ENCODE assay signal across 8 cellular contexts in the genomic region with DNA sequence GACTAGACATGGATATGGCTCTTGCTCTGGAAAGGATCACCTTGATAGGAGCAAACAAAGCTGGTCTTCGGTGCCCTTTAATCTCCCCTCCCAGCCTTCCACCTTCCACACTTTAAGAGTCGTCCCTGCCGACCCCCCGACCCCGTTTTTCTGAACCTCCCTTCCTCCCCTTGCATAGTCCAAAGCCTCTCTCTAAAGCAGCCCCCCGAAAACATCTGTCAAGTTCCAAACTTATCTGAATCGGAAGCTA. TPM values are rescaled to one million over a fixed set of nuclear protein-coding genes. Genes with fewer than 3 reads are reported as not detected.
DNase-seq lines count a peak whose midpoint lies in the region; ATAC-seq and TF ChIP-seq lines count a peak whose summit lies in the region.

No MANE protein-coding gene starts in this region.

- H3K4me1 ChIP-seq in ascending aorta (peaks cover 8 to 14% of the 10 kb centered on the region in 2 donors), transverse colon (peaks cover 8 to 18% (median 14%) of the 10 kb centered on the region in 4 donors)

- no peak for ATAC-seq in activated T-cell treated with anti-CD3 and anti-CD28 coated beads, Interleukin-2, amount 50 U/mL, for 72 hours (replicated peaks in 1 of 2)
- peak; percentile 6 for ATAC-seq in left lobe of liver
- ATAC-seq in GM21737 (IDR thresholded peaks at IDR 0.05; ENCODE audit: unreplicated experiment) = no peak

- no peak for DNase-seq in activated T-cell treated with anti-CD3 and anti-CD28 coated beads, Interleukin-2, amount 50 U/mL, for 72 hours
- no peak for DNase-seq in activated T-cell treated with anti-CD3 and anti-CD28 coated beads, Interleukin-2, amount 50 U/mL, for 48 hours
- DNase-seq in ascending aorta (ENCODE audit: low spot score in 2 of 2) (no peak), left lobe of liver (ENCODE audit: low spot score) (no peak), transverse colon (no peak), midbrain (lab: John Stamatoyannopoulos, UW) (no peak), iPS-NIHi11 (ENCODE audit: low spot score) (no peak)

- H3K27me3 Mint-ChIP-seq in activated T-cell treated with anti-CD3 and anti-CD28 coated beads, Interleukin-2, amount 50 U/mL, for 72 hours (ENCODE audit: low read depth) = no peaks in the 10 kb centered on the region

- H3K4me1 Mint-ChIP-seq in activated T-cell treated with anti-CD3 and anti-CD28 coated beads, Interleukin-2, amount 50 U/mL, for 72 hours (ENCODE audit: low read depth) = peaks cover 41% of the 10 kb centered on the region

- H3K4me3 Mint-ChIP-seq in activated T-cell treated with anti-CD3 and anti-CD28 coated beads, Interleukin-2, amount 50 U/mL, for 72 hours = peak overlapping the region; percentile 96 to 98

- intact Hi-C loops in ascending aorta (cut with DNase I) (loop anchor here (10.0 kb wide), 2 partner anchors 430 to 1230 kb away; a partner anchor contains a TSS), transverse colon (cut with DNase I; ENCODE audit: low total_unique reads) (no loop called here)

- TF ChIP-seq POLR2A in transverse colon (IDR thresholded peaks at IDR 0.05) = no peak

- TF ChIP-seq CTCF in ascending aorta (IDR thresholded peaks at IDR 0.05) (no peak), transverse colon (IDR thresholded peaks at IDR 0.05) (no peak)

- H3K27ac Mint-ChIP-seq in activated T-cell treated with anti-CD3 and anti-CD28 coated beads, Interleukin-2, amount 50 U/mL, for 72 hours = peak overlapping the region; percentile 98

- H3K27me3 ChIP-seq in ascending aorta (no peaks in the 10 kb centered on the region), transverse colon (no peaks in the 10 kb centered on the region)

- no peak for TF ChIP-seq EP300 in transverse colon (IDR thresholded peaks at IDR 0.05; ENCODE audit: low read depth)

- H3K9me3 Mint-ChIP-seq in activated T-cell treated with anti-CD3 and anti-CD28 coated beads, Interleukin-2, amount 50 U/mL, for 72 hours = no peaks in the 10 kb centered on the region

- 0 to 1% methylated on average over 3 to 7 of the region's 7 CpGs for WGBS in transverse colon (ENCODE audit: low coverage in 1 of 2), 2 donors

- peaks cover 26 to 27% of the 10 kb centered on the region in 2 donors for H3K36me3 ChIP-seq in ascending aorta
- peaks cover 0 to 25% (median 12%) of the 10 kb centered on the region in 4 donors for H3K36me3 ChIP-seq in transverse colon

- H3K36me3 Mint-ChIP-seq in activated T-cell treated with anti-CD3 and anti-CD28 coated beads, Interleukin-2, amount 50 U/mL, for 72 hours (ENCODE audit: insufficient read depth in 2 of 2) = peaks cover 11 to 16% of the 10 kb centered on the region in 2 donors

- peak overlapping the region; percentile 72 to 76 for H3K27ac ChIP-seq in ascending aorta
- peak overlapping the region; percentile 84 to 93 (median 88) for H3K27ac ChIP-seq in transverse colon

- in situ Hi-C loops in transverse colon (cut with MboI; ENCODE audit: low pct_ligation_motif_present in 1 of 4, low pct_unique_long_range_greater_than_20kb in 1 of 4, low sequenced_read_pairs in 3 of 4) = no loop called here

- H3K9me3 ChIP-seq in ascending aorta (no peaks in the 10 kb centered on the region), transverse colon (no peaks in the 10 kb centered on the region)

- peak overlapping the region; percentile 60 to 99 for H3K4me3 ChIP-seq in ascending aorta
- peak overlapping the region; percentile 43 to 89 (median 61) for H3K4me3 ChIP-seq in transverse colon

RNA-seq across cellular contexts. Expression of a gene that starts 0.4 kb away (rescaled TPM):
- total RNA-seq in activated T-cell treated with anti-CD3 and anti-CD28 coated beads, Interleukin-2, amount 50 U/mL, for 72 hours = 10 to 100 TPM; 67.6 to 78.5 TPM
- total RNA-seq in ascending aorta (234 TPM), left lobe of liver (21.9 TPM), transverse colon (100 to 1,000 TPM in 2 of 4 donors, 10 to 100 TPM in 2; 48.3 to 152 (median 85.9) TPM)

RNA-seq across cellular contexts. Expression of a gene that starts 28.6 kb away (rescaled TPM):
- under 1 TPM; 0.53 to 0.89 TPM for total RNA-seq in activated T-cell treated with anti-CD3 and anti-CD28 coated beads, Interleukin-2, amount 50 U/mL, for 72 hours
- total RNA-seq in ascending aorta = 30.5 TPM
- 0.83 TPM for total RNA-seq in left lobe of liver
- 1 to 10 TPM in 3 of 4 donors, under 1 TPM in 1; 0.75 to 4.4 (median 1.7) TPM for total RNA-seq in transverse colon
